8 cellular contexts compared by ENCODE assay signal in genomic region chr10:28994802-28995201, GRCh38.
DNase-seq lines count a peak whose midpoint lies in the region; ATAC-seq, FAIRE-seq and TF ChIP-seq lines count a peak whose summit lies in the region.
"Not testable (repeated sequence)": the region's sequence is repeated elsewhere in the genome, so short reads cannot be mapped to it uniquely, and the experiment has no call there.

No MANE protein-coding gene starts in this region.

- BruUV-seq in IMR-90 (replicated peaks; lab: Mats Ljungman, UMichigan); mammary epithelial cell (replicated peaks; lab: Mats Ljungman, UMichigan): not testable (repeated sequence)

- H3K14ac ChIP-seq in IMR-90 (replicated peaks; ENCODE audit: low read depth, low read length), result not testable (repeated sequence)

- H3K4me2 ChIP-seq in A549; IMR-90 (ENCODE audit: low read depth, low read length); mammary epithelial cell (ENCODE audit: insufficient read depth, low read depth, low read length); mesendoderm (ENCODE audit: low read length): not testable (repeated sequence)

- not testable (repeated sequence) for H2BK5ac ChIP-seq in IMR-90 (ENCODE audit: low read depth, low read length, poor library complexity, severe bottlenecking); mesendoderm (ENCODE audit: low read length)

- not testable (repeated sequence) for H2AK9ac ChIP-seq in IMR-90 (replicated peaks; ENCODE audit: low read depth, low read length, poor library complexity)

- in situ Hi-C loops in IMR-90 (cut with MboI; ENCODE audit: low sequenced_read_pairs) (loop anchor here (10.0 kb wide), 1 partner anchor 310 kb away; no protein-coding TSS in a partner anchor), mammary epithelial cell (cut with MboI; ENCODE audit: low sequenced_read_pairs in 2 of 2) (loop anchor here in 1 of 2 donors (5.0 kb wide), 1 partner anchor 318 kb away; the partner anchor contains the start of gene BAMBI)

- not testable (repeated sequence) for FAIRE-seq in A549 (lab: Jason Lieb, UNC); RCC 7860 (lab: Jason Lieb, UNC)

- not testable (repeated sequence) for H3K27me3 ChIP-seq in IMR-90 (ENCODE audit: control insufficient read depth, insufficient read depth, low read length); mammary epithelial cell (ENCODE audit: insufficient read depth, low read length); mesendoderm (ENCODE audit: insufficient read depth, low read length, poor library complexity)

- H3K23ac ChIP-seq in IMR-90 (ENCODE audit: low read depth, low read length); mesendoderm (ENCODE audit: low read length): not testable (repeated sequence)

- intact Hi-C loops in IMR-90 (cut with micrococcal nuclease), result loop anchor here (2.0 to 5.0 kb wide), 4 partner anchors 70 to 307 kb away; no protein-coding TSS in a partner anchor
- intact Hi-C loops in mammary epithelial cell (cut with micrococcal nuclease), result not testable (repeated sequence)

- H4K20me1 ChIP-seq in IMR-90 (ENCODE audit: insufficient read depth, low read length); mammary epithelial cell (ENCODE audit: insufficient read depth, low read length): not testable (repeated sequence)

- not testable (repeated sequence) for TF ChIP-seq EP300 in A549 (IDR thresholded peaks at IDR 0.05)

- not testable (repeated sequence) for H3K79me2 ChIP-seq in mammary epithelial cell (ENCODE audit: insufficient read depth, low read length); mesendoderm (ENCODE audit: control insufficient read depth, insufficient read depth, low read length)

- not testable (repeated sequence) for DNase-seq in A549 (ENCODE audit: low read depth in 1 of 2, low spot score in 1 of 2); mesendoderm
- DNase-seq in ELR (ENCODE audit: low read depth), result peak; percentile 31
- DNase-seq in IMR-90, result peak; percentile 31
- DNase-seq in RCC 7860 (ENCODE audit: low spot score), result peak; percentile 14
- DNase-seq in amniotic epithelial cell (ENCODE audit: low read depth), result peak; percentile 22
- peak; percentile 22 for DNase-seq in mammary epithelial cell
- DNase-seq in fibroblast of mammary gland (ENCODE audit: low read depth), result peak; percentile 41

- not testable (repeated sequence) for H2BK120ac ChIP-seq in IMR-90 (ENCODE audit: low read depth, low read length); mesendoderm (ENCODE audit: low read depth, low read length)

- H3K4me1 ChIP-seq in A549 (peaks cover 35% of the 10 kb centered on the region), mammary epithelial cell (ENCODE audit: insufficient read depth, low read length) (peaks cover 17% of the 10 kb centered on the region)
- H3K4me1 ChIP-seq in IMR-90 (ENCODE audit: control insufficient read depth, insufficient read depth, low read length); mesendoderm (ENCODE audit: control insufficient read depth, low read depth, low read length): not testable (repeated sequence)

- H3K9me1 ChIP-seq in IMR-90 (ENCODE audit: insufficient read depth, low read length), result not testable (repeated sequence)

- not testable (repeated sequence) for ATAC-seq in A549; IMR-90 (ENCODE audit: low read depth)

- not testable (repeated sequence) for H2BK20ac ChIP-seq in IMR-90 (ENCODE audit: low read depth, low read length)

- not testable (repeated sequence) for H4K8ac ChIP-seq in IMR-90 (ENCODE audit: low read depth in 2 of 2, low read length in 2 of 2); mesendoderm (ENCODE audit: low read depth, low read length)

- not testable (repeated sequence) for H4K5ac ChIP-seq in IMR-90 (ENCODE audit: low read depth, low read length); mesendoderm (ENCODE audit: low read length)

- not testable (repeated sequence) for H3K36me3 ChIP-seq in IMR-90 (ENCODE audit: control insufficient read depth, insufficient read depth, low read length); mammary epithelial cell (ENCODE audit: insufficient read depth, low read length); mesendoderm (ENCODE audit: control insufficient read depth, insufficient read depth, low read length)

- not testable (repeated sequence) for H4K91ac ChIP-seq in IMR-90 (ENCODE audit: insufficient read depth, low read depth, low read length)

- 80% methylated on average over 5 of the region's 5 CpGs for WGBS in A549 (ENCODE audit: missing lambda C conversion rate)
- no CpG with 5 or more reads among the region's 5 CpGs for WGBS in IMR-90 (ENCODE audit: extremely low coverage in 2 of 2, insufficient read length in 1 of 2), 2 experiments
- 53% methylated on average over 5 of the region's 5 CpGs for WGBS in mammary epithelial cell (ENCODE audit: low coverage, missing lambda C conversion rate)
- no CpG with 5 or more reads among the region's 5 CpGs for WGBS in mesendoderm (ENCODE audit: extremely low coverage, insufficient coverage, low lambda C conversion rate)

- not testable (repeated sequence) for H3K79me1 ChIP-seq in IMR-90 (ENCODE audit: low read depth in 1 of 2, low read length in 2 of 2); mesendoderm (ENCODE audit: low read length)

- TF ChIP-seq RAD21 in A549 (conservative IDR thresholded peaks at IDR 0.05 in 1 of 2, IDR thresholded peaks at IDR 0.05 in 1 of 2); IMR-90 (IDR thresholded peaks at IDR 0.05; ENCODE audit: low read length): not testable (repeated sequence)

- not testable (repeated sequence) for H3K9me3 ChIP-seq in A549; IMR-90 (ENCODE audit: control insufficient read depth, insufficient read depth, low read length); mammary epithelial cell (replicated peaks; ENCODE audit: insufficient read depth, low read length)

- H3K18ac ChIP-seq in IMR-90 (ENCODE audit: low read depth, low read length); mesendoderm (ENCODE audit: low read length): not testable (repeated sequence)

- not testable (repeated sequence) for H2AK5ac ChIP-seq in IMR-90 (ENCODE audit: low read depth, low read length); mesendoderm (ENCODE audit: low read length)

- POLR2A ChIA-PET in A549 (lab: Yijun Ruan, JAX); IMR-90 (lab: Charles Lee; ENCODE audit: unreplicated experiment): not testable (repeated sequence)

- H3K27ac ChIP-seq in A549; IMR-90 (ENCODE audit: insufficient read depth, low read length); mammary epithelial cell (ENCODE audit: insufficient read depth, low read depth, low read length); mesendoderm (ENCODE audit: low read depth, low read length): not testable (repeated sequence)

- CTCF ChIA-PET in A549 (lab: Yijun Ruan, JAX), result interaction anchor here (1.1 to 5.0 kb wide), 3 partner anchors 57 to 331 kb away, joined by 4 to 57 read pairs (median 42); partner anchors contain the start of gene BAMBI
- CTCF ChIA-PET in IMR-90 (lab: Yijun Ruan, JAX); mammary epithelial cell (lab: Charles Lee; ENCODE audit: low non-redundant PET): not testable (repeated sequence)

- not testable (repeated sequence) for H3K56ac ChIP-seq in IMR-90 (ENCODE audit: extremely low read depth, insufficient read depth, low read length); mesendoderm (ENCODE audit: low read length)

- not testable (repeated sequence) for H2AFZ ChIP-seq in IMR-90 (replicated peaks; ENCODE audit: low read length, poor library complexity); mammary epithelial cell (ENCODE audit: low read depth, low read length)

- H3K4ac ChIP-seq in IMR-90 (ENCODE audit: low read depth, low read length); mesendoderm (ENCODE audit: low read depth, low read length): not testable (repeated sequence)

- not testable (repeated sequence) for TF ChIP-seq CTCF in A549 (IDR thresholded peaks at IDR 0.05); IMR-90 (conservative IDR thresholded peaks at IDR 0.05; ENCODE audit: low read depth, low read length); mammary epithelial cell (conservative IDR thresholded peaks at IDR 0.05 in 1 of 2, IDR thresholded peaks at IDR 0.05 in 1 of 2; ENCODE audit: extremely low read depth in 1 of 2, insufficient read depth in 1 of 2, low read depth in 1 of 2, low read length in 2 of 2); fibroblast of mammary gland (conservative IDR thresholded peaks at IDR 0.05; ENCODE audit: control insufficient read depth, insufficient read depth, low read depth, low read length)

- H3K4me3 ChIP-seq in A549; IMR-90 (ENCODE audit: insufficient read depth, low read depth, low read length); mammary epithelial cell (replicated peaks in 1 of 3; ENCODE audit: insufficient read depth in 1 of 3, low read depth in 2 of 3, low read length in 3 of 3); fibroblast of mammary gland (ENCODE audit: control insufficient read depth, low read depth, low read length); mesendoderm (ENCODE audit: low read length): not testable (repeated sequence)

- not testable (repeated sequence) for H3K9ac ChIP-seq in IMR-90 (ENCODE audit: low read depth, low read length); mammary epithelial cell (ENCODE audit: insufficient read depth, low read length); mesendoderm (ENCODE audit: low read length)

- not testable (repeated sequence) for H2BK15ac ChIP-seq in IMR-90 (ENCODE audit: low read depth, low read length)
- peak overlapping the region; percentile 65 for H2BK15ac ChIP-seq in mesendoderm (replicated peaks; ENCODE audit: low read depth)

- dilution Hi-C loops in IMR-90 (cut with HindIII; ENCODE audit: low sequenced_read_pairs, unreplicated experiment); mammary epithelial cell (cut with HindIII; ENCODE audit: low sequenced_read_pairs): not testable (repeated sequence)

- TF ChIP-seq POLR2A in A549 (IDR thresholded peaks at IDR 0.05; ENCODE audit: low read length); IMR-90 (IDR thresholded peaks at IDR 0.05; ENCODE audit: low read depth, low read length): not testable (repeated sequence)

TF ChIP-seq in IMR-90, 13 proteins besides CTCF, POLR2A, EP300 and RAD21:
- TF ChIP-seq CEBPB (IDR thresholded peaks at IDR 0.05; ENCODE audit: low read depth, low read length), result peak; percentile 76
